Comparison of ENCODE assay signal across 10 cellular contexts in genomic region chr12:34398706-34399630, GRCh38.
DNase-seq lines count a peak whose midpoint lies in the region; ATAC-seq, FAIRE-seq and TF ChIP-seq lines count a peak whose summit lies in the region.
"Had no signal": no experiment of that assay in that cellular context is flagged by ENCODE, and none has a peak within 500 bp of the region (broad histone marks: within the 10 kb centered on the region; RNA-seq: fewer than 3 reads in every experiment).

No MANE protein-coding gene starts in this region.

- H3K36me3 Mint-ChIP-seq in CD14-positive monocyte = no peaks in the 10 kb centered on the region

- TF ChIP-seq CTCF in CD14-positive monocyte (IDR thresholded peaks at IDR 0.05) = no peak
- no peak for TF ChIP-seq CTCF in GM13977 (IDR thresholded peaks at IDR 0.05; ENCODE audit: extremely low read depth, insufficient read depth, missing control alignments)

- DNase-seq in CD14-positive monocyte (ENCODE audit: low spot score) (peak; percentile 41), GM13977 (ENCODE audit: low spot score) (peak; percentile 1), head of caudate nucleus (peak in 32 of 42 donors; percentile 0 to 31 (median 6)), posterior vena cava (ENCODE audit: low spot score) (peak; percentile 58), GM19239 (ENCODE audit: insufficient read length, low spot score) (no peak)
- DNase-seq: DMS 273 treated with DMSO at 0.1 percent for 48 hours, occipital lobe had no signal

- H3K27ac Mint-ChIP-seq in CD14-positive monocyte = peak overlapping the region in 1 of 7 donors; percentile 46

- in situ Hi-C loops in GM13977 (cut with MboI; ENCODE audit: low pct_unique_long_range_greater_than_20kb, low sequenced_read_pairs, unreplicated experiment) = no loop called here

- H3K4me1 Mint-ChIP-seq in CD14-positive monocyte = no peaks in the 10 kb centered on the region

- no peak overlapping the region for H3K4me3 Mint-ChIP-seq in CD14-positive monocyte

- intact Hi-C loops in CD14-positive monocyte (cut with micrococcal nuclease) (no loop called here), head of caudate nucleus (cut with DNase I) (no loop called here), posterior vena cava (cut with DNase I) (no loop called here)

- H3K27me3 Mint-ChIP-seq in CD14-positive monocyte (ENCODE audit: low read depth in 3 of 3) = peaks cover 0 to 2% (median 0%) of the 10 kb centered on the region in 3 donors

- FAIRE-seq in GM19239 (lab: Jason Lieb, UNC) = no peak

- peaks cover 65 to 96% (median 83%) of the 10 kb centered on the region in 7 donors for H3K9me3 Mint-ChIP-seq in CD14-positive monocyte

- ATAC-seq in GM19035 (IDR thresholded peaks at IDR 0.05; ENCODE audit: unreplicated experiment) = no peak
- ATAC-seq in GM19455 (IDR thresholded peaks at IDR 0.05; ENCODE audit: unreplicated experiment) = no peak
- no peak for ATAC-seq in GM18519 (IDR thresholded peaks at IDR 0.05; ENCODE audit: low FRiP score, unreplicated experiment)
